In genomic region chr6:52385074-52385473, GRCh38 we compare ENCODE assay signal across 19 cellular contexts.
"Had no signal": no experiment of that assay in that cellular context is flagged by ENCODE, and none has a peak within 500 bp of the region (broad histone marks: within the 10 kb centered on the region; RNA-seq: fewer than 3 reads in every experiment).

No MANE protein-coding gene starts in this region.

- H3K27me3 ChIP-seq: gastrocnemius medialis, left lung, neural progenitor cell, upper lobe of right lung had no signal

- H3K9ac ChIP-seq: neural progenitor cell had no signal

- H2AFZ ChIP-seq: neural progenitor cell had no signal

- H3K4me3 ChIP-seq: gastrocnemius medialis, left lung, neural progenitor cell, upper lobe of right lung had no signal

- DNase-seq: activated CD4-positive, alpha-beta T cell treated with anti-CD3 and anti-CD28 coated beads, Interleukin-2, amount 50 U/mL, for 48 hours; activated effector memory CD4-positive, alpha-beta T cell treated with Interleukin-2 at 50 U/mL for 16 hours; activated naive CD8-positive, alpha-beta T cell treated with anti-CD3 and anti-CD28 coated beads, Interleukin-2, amount 10 ng/mL, durations not matched to agents 7 days and 5 days; activated T-cell treated with anti-CD3 and anti-CD28 coated beads, Interleukin-2, amount 50 U/mL, for 1 hour; cerebellar nuclear complex; cortex of kidney; effector CD8-positive, alpha-beta T cell; gastrocnemius medialis; head of caudate nucleus; kidney; left lung; stimulated activated CD4-positive, alpha-beta T cell treated with anti-CD3 and anti-CD28 coated beads, Interleukin-12 subunit alpha, Interleukin-12 subunit beta, amount 100 ng/mL, for 4 hours; stimulated activated CD4-positive, alpha-beta T cell treated with anti-CD3 and anti-CD28 coated beads, Interleukin-1b, Interleukin-23, amount 100 ng/mL, for 48 hours; T1000; upper lobe of right lung had no signal

- H3K4me3 Mint-ChIP-seq: activated naive CD8-positive, alpha-beta T cell treated with anti-CD3 and anti-CD28 coated beads, Interleukin-2, amount 10 ng/mL, durations not matched to agents 7 days and 5 days; brain; neural progenitor cell had no signal

- ATAC-seq: gastrocnemius medialis, left lung, SK-N-SH treated with all-trans-retinoic acid at 6 μM for 48 hours, upper lobe of right lung had no signal

- H3K4me1 Mint-ChIP-seq: neural progenitor cell had no signal

- H3K27ac ChIP-seq: gastrocnemius medialis, left lung, neural progenitor cell, upper lobe of right lung had no signal

- H3K4me1 ChIP-seq: neural progenitor cell had no signal

- FAIRE-seq: kidney had no signal

- H3K36me3 ChIP-seq: gastrocnemius medialis, left lung, neural progenitor cell, upper lobe of right lung had no signal

- H3K9me3 ChIP-seq: gastrocnemius medialis, left lung, upper lobe of right lung had no signal

- H3K27ac Mint-ChIP-seq: activated naive CD8-positive, alpha-beta T cell treated with anti-CD3 and anti-CD28 coated beads, Interleukin-2, amount 10 ng/mL, durations not matched to agents 7 days and 5 days; brain; neural progenitor cell; progenitor cell of endocrine pancreas had no signal

- H3K27me3 Mint-ChIP-seq: activated naive CD8-positive, alpha-beta T cell treated with anti-CD3 and anti-CD28 coated beads, Interleukin-2, amount 10 ng/mL, durations not matched to agents 7 days and 5 days; brain; progenitor cell of endocrine pancreas had no signal

- H3K4me2 ChIP-seq: neural progenitor cell had no signal
